In the genomic region with DNA sequence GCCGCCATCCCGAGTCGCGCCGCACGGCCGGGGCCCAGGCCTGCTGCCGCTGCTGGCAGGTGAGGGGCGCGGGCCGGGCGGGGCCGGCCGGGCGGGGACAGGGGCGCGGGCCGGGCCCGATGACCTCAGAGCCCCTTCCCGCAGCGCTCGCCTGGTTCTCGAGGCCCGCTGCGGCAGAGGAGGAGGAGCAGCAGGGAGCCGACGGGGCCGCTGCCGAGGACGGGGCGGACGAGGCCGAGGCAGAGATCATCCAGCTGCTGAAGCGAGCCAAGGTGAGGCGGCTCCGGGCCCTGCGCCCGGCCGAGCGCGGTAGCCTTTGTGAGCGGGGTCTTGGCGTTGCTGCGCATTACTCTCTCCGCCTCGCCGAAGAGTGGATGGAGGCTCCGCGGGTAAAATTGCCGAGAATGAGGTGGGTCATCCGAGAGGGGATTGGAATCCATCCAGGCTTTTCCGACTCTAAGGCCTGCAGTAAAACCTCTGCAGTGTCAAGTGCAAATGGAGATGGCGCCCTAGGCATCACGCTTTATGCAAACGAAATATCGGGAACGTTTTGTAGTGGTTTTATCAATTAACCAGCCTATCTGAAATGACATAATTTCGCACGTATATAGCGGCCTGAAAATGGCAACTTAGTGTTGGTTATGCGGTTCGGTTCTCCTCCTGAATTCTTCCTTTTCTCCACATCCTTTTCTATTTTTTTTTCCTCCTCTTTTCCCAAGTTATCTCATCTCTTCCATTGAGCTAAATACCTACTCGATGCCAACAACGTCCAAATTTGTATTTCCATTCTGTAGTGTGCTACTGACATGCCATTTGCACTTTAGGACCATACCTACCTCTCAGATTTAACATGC, we compare ENCODE assay signal across 8 cellular contexts. TPM values are rescaled to one million over a fixed set of nuclear protein-coding genes. Genes with fewer than 3 reads are reported as not detected.
DNase-seq lines count a peak whose midpoint lies in the region; ATAC-seq, FAIRE-seq and TF ChIP-seq lines count a peak whose summit lies in the region.

No MANE protein-coding gene starts in this region.

- peak overlapping the region; percentile 81 for H2AFZ ChIP-seq in mammary epithelial cell (ENCODE audit: low read depth, low read length)

- peak overlapping the region; percentile 82 for H3K9ac ChIP-seq in mammary epithelial cell (ENCODE audit: insufficient read depth, low read length)
- H3K9ac ChIP-seq in subcutaneous abdominal adipose tissue (ENCODE audit: low read length in 5 of 5), result peak overlapping the region in 4 of 5 donors; percentile 83 to 90 (median 86)

- H3K27ac ChIP-seq in mammary epithelial cell (ENCODE audit: insufficient read depth, low read depth, low read length) (peak overlapping the region; percentile 87), left lung (peak overlapping the region; percentile 94 to 98), subcutaneous abdominal adipose tissue (ENCODE audit: low read depth, low read length) (peak overlapping the region; percentile 77)

- TF ChIP-seq CTCF in mammary epithelial cell (conservative IDR thresholded peaks at IDR 0.05 in 1 of 2, IDR thresholded peaks at IDR 0.05 in 1 of 2; ENCODE audit: extremely low read depth in 1 of 2, insufficient read depth in 1 of 2, low read depth in 1 of 2, low read length in 2 of 2) (no peak), left lung (IDR thresholded peaks at IDR 0.05) (no peak)

- peak in 2 of 3 donors; percentile 15 to 33 for DNase-seq in stimulated activated CD4-positive, alpha-beta T cell treated with anti-CD3 and anti-CD28 coated beads, TNF-alpha, amount 100 ng/mL, for 48 hours (ENCODE audit: low read depth in 3 of 3)
- DNase-seq in stimulated activated CD4-positive, alpha-beta T cell treated with anti-CD3 and anti-CD28 coated beads, Interleukin-2, amount 100 ng/mL, for 48 hours, result no peak
- DNase-seq in NCI-H510A treated with DMSO at 0.1 percent for 48 hours (lab: John Stamatoyannopoulos, UW), result peak; percentile 35
- peak; percentile 29 for DNase-seq in mammary epithelial cell
- no peak for DNase-seq in left lung
- no peak for DNase-seq in frontal cortex (ENCODE audit: low spot score in 2 of 2)

- H3K36me3 ChIP-seq in mammary epithelial cell (ENCODE audit: insufficient read depth, low read length), result peaks cover 33% of the 10 kb centered on the region
- H3K36me3 ChIP-seq in left lung, result peaks cover 3 to 42% of the 10 kb centered on the region in 2 donors
- peaks cover 19 to 41% (median 29%) of the 10 kb centered on the region in 5 donors for H3K36me3 ChIP-seq in subcutaneous abdominal adipose tissue (ENCODE audit: control insufficient read depth in 5 of 5, insufficient read depth in 5 of 5, low read length in 5 of 5)

- BruUV-seq in mammary epithelial cell (replicated peaks; lab: Mats Ljungman, UMichigan), result no TSS peak

- H3K4me1 ChIP-seq in mammary epithelial cell (ENCODE audit: insufficient read depth, low read length) (peaks cover 22% of the 10 kb centered on the region), left lung (peaks cover 13 to 60% of the 10 kb centered on the region in 2 donors), subcutaneous abdominal adipose tissue (ENCODE audit: control insufficient read depth in 5 of 5, insufficient read depth in 5 of 5, low read length in 5 of 5) (peaks cover 4 to 34% (median 29%) of the 10 kb centered on the region in 5 donors)

- no peaks in the 10 kb centered on the region for H3K27me3 ChIP-seq in mammary epithelial cell (ENCODE audit: insufficient read depth, low read length)
- no peaks in the 10 kb centered on the region for H3K27me3 ChIP-seq in left lung
- no peaks in the 10 kb centered on the region for H3K27me3 ChIP-seq in subcutaneous abdominal adipose tissue (ENCODE audit: control insufficient read depth in 5 of 5, insufficient read depth in 4 of 5, low read length in 5 of 5)

- FAIRE-seq in frontal cortex (lab: Jason Lieb, UNC), result no peak

- H3K79me2 ChIP-seq in mammary epithelial cell (ENCODE audit: insufficient read depth, low read length), result peaks cover 82% of the 10 kb centered on the region

- H4K20me1 ChIP-seq in mammary epithelial cell (ENCODE audit: insufficient read depth, low read length), result no peaks in the 10 kb centered on the region

- no peaks in the 10 kb centered on the region for H3K9me3 ChIP-seq in mammary epithelial cell (replicated peaks; ENCODE audit: insufficient read depth, low read length)
- no peaks in the 10 kb centered on the region for H3K9me3 ChIP-seq in left lung
- peaks cover 0 to 3% (median 0%) of the 10 kb centered on the region in 5 donors for H3K9me3 ChIP-seq in subcutaneous abdominal adipose tissue (ENCODE audit: control insufficient read depth in 5 of 5, low read length in 5 of 5)

- H3K4me3 ChIP-seq in mammary epithelial cell (replicated peaks in 1 of 3; ENCODE audit: insufficient read depth in 1 of 3, low read depth in 2 of 3, low read length in 3 of 3) (peak overlapping the region; percentile 78 to 84 (median 79)), left lung (peak overlapping the region; percentile 65 to 86), subcutaneous abdominal adipose tissue (ENCODE audit: low read depth in 1 of 5, low read length in 5 of 5) (peak overlapping the region; percentile 81 to 92 (median 84))

- WGBS in mammary epithelial cell (ENCODE audit: low coverage, missing lambda C conversion rate), result 2% methylated on average over 7 of the region's 64 CpGs

- ATAC-seq in HG02885 (IDR thresholded peaks at IDR 0.05; ENCODE audit: poor library complexity, unreplicated experiment) (peak; percentile 23), left lung (peak; percentile 50)

- intact Hi-C loops in mammary epithelial cell (cut with micrococcal nuclease) (no loop called here), left lung (cut with DNase I) (no loop called here)

- dilution Hi-C loops in mammary epithelial cell (cut with HindIII; ENCODE audit: low sequenced_read_pairs), result loop anchor here (25.0 kb wide), 1 partner anchor 163 kb away; no protein-coding TSS in a partner anchor

- in situ Hi-C loops in mammary epithelial cell (cut with MboI; ENCODE audit: low sequenced_read_pairs in 2 of 2), result loop anchor here (10.0 to 25.0 kb wide), 3 partner anchors 163 to 738 kb away; partner anchors contain the start of gene PMP22 (in 1 of the 2)

- H3K4me2 ChIP-seq in mammary epithelial cell (ENCODE audit: insufficient read depth, low read depth, low read length), result peak overlapping the region; percentile 89

- CTCF ChIA-PET in mammary epithelial cell (lab: Charles Lee; ENCODE audit: low non-redundant PET), result interaction anchor here (1.3 kb wide), 1 partner anchor 55 kb away, joined by 10 read pairs; no protein-coding TSS in a partner anchor

RNA-seq across cellular contexts. Expression of gene TTC19, which starts 0.6 kb away (rescaled TPM):
- total RNA-seq in mammary epithelial cell (10 to 100 TPM; 48.0 to 76.8 TPM), left lung (10 to 100 TPM; 31.6 to 34.0 TPM), frontal cortex (38.7 TPM)
- 6.5 TPM for polyA plus RNA-seq in mammary epithelial cell
- polyA minus RNA-seq in mammary epithelial cell, result 19.2 TPM

RNA-seq across cellular contexts. Expression of gene ZSWIM7, which starts 0.7 kb away (rescaled TPM):
- 10 to 100 TPM; 12.2 to 21.2 TPM for total RNA-seq in mammary epithelial cell
- 20.0 TPM for polyA plus RNA-seq in mammary epithelial cell
- 6.3 TPM for polyA minus RNA-seq in mammary epithelial cell
- total RNA-seq in left lung, result 10 to 100 TPM; 22.6 to 26.7 TPM
- 19.6 TPM for total RNA-seq in frontal cortex

RNA-seq across cellular contexts. Expression of gene ADORA2B, which starts 55.3 kb away (rescaled TPM):
- total RNA-seq in mammary epithelial cell, result 10 to 100 TPM; 44.9 to 73.7 TPM
- 70.6 TPM for polyA plus RNA-seq in mammary epithelial cell
- 27.4 TPM for polyA minus RNA-seq in mammary epithelial cell
- 10 to 100 TPM in 1 of 2 donors, 1 to 10 TPM in 1; 5.2 to 12.2 TPM for total RNA-seq in left lung
- total RNA-seq in frontal cortex, result 4.1 TPM

Comparison
In these comparisons a context has a peak if more than half of its experiments do, and no peak if none do; other contexts are left out.
1. DNase-seq: peak in stimulated activated CD4-positive, alpha-beta T cell treated with anti-CD3 and anti-CD28 coated beads, TNF-alpha, amount 100 ng/mL, for 48 hours (2 of 3), NCI-H510A treated with DMSO at 0.1 percent for 48 hours (single experiment) and mammary epithelial cell (single experiment); none in stimulated activated CD4-positive, alpha-beta T cell treated with anti-CD3 and anti-CD28 coated beads, Interleukin-2, amount 100 ng/mL, for 48 hours (0 of 2), left lung (0 of 2) and frontal cortex (0 of 2).
2. Peak in every context shown above with its lines, with median percentiles within 50 percentile points of each other: H3K27ac ChIP-seq and H3K4me3 ChIP-seq.